In genomic region chr10:127033116-127033515, GRCh38 we compare ENCODE assay signal across 25 cellular contexts.
DNase-seq lines count a peak whose midpoint lies in the region; ATAC-seq, FAIRE-seq and TF ChIP-seq lines count a peak whose summit lies in the region.
"Had no signal": no experiment of that assay in that cellular context is flagged by ENCODE, and none has a peak within 500 bp of the region (broad histone marks: within the 10 kb centered on the region; RNA-seq: fewer than 3 reads in every experiment).

No MANE protein-coding gene starts in this region.

- H3K9me3 Mint-ChIP-seq in nephron progenitor cell: no peaks in the 10 kb centered on the region

- H4K20me1 ChIP-seq in HepG2 (ENCODE audit: insufficient read depth, low read length): no peaks in the 10 kb centered on the region

- H3K4me1 Mint-ChIP-seq in nephron progenitor cell: peaks cover 4% of the 10 kb centered on the region
- H3K4me1 Mint-ChIP-seq: B cell, CD14-positive monocyte had no signal

- H3K4me1 ChIP-seq in HepG2 (ENCODE audit: insufficient read depth, low read length) (peaks cover 25% of the 10 kb centered on the region), right lobe of liver (no peaks in the 10 kb centered on the region), psoas muscle (no peaks in the 10 kb centered on the region)

- in situ Hi-C loops in HepG2 (cut with HindIII; ENCODE audit: extremely low pct_ligation_motif_present, low pct_unique_long_range_greater_than_20kb): no loop called here

- H3K27ac Mint-ChIP-seq in nephron progenitor cell: peak overlapping the region; percentile 57
- H3K27ac Mint-ChIP-seq: B cell, CD14-positive monocyte had no signal

- H3K4me3 ChIP-seq in HepG2 (replicated peaks in 1 of 3; ENCODE audit: insufficient read depth in 1 of 3, low read depth in 2 of 3, low read length in 3 of 3): no peak overlapping the region
- H3K4me3 ChIP-seq in right lobe of liver: no peak overlapping the region
- no peak overlapping the region for H3K4me3 ChIP-seq in psoas muscle

- TSS peak; percentile 66 for BruUV-seq in HepG2 (replicated peaks; lab: Mats Ljungman, UMichigan)

- ATAC-seq in HepG2: peak; percentile 31; the same call in 2 of the 3 replicates
- ATAC-seq in right lobe of liver: no peak
- no peak for ATAC-seq in psoas muscle
- no peak for ATAC-seq in HG03139 (IDR thresholded peaks at IDR 0.05; ENCODE audit: unreplicated experiment)
- ATAC-seq: HCT116, Panc1 had no signal

- FAIRE-seq in HepG2 (lab: Jason Lieb, UNC): no peak
- FAIRE-seq: A204.1, GM18507, HTR-8/SVneo had no signal

- DNase-seq in HepG2 (ENCODE audit: low spot score) (no peak), right lobe of liver (no peak), epithelial cell of prostate (ENCODE audit: low read depth, low spot score) (no peak), nephron progenitor cell (no peak), psoas muscle (no peak), cerebellum (ENCODE audit: low spot score) (no peak)
- DNase-seq: GDM1; GOT3; IMR-90; NCI-H1105 treated with DMSO at 0.1 percent for 48 hours; NCI-H2081; NCI-H2171; NCI-H446; NCI-H69; NK-92 treated with Interleukin-12 subunit alpha and Interleukin-12 subunit beta, amount 100 ng/mL, for 24 hours; SIG-M5; SK-N-SH had no signal

- TF ChIP-seq CTCF in HepG2 (CRISPR knock-in tag; IDR thresholded peaks at IDR 0.05): no peak
- no peak for TF ChIP-seq CTCF in right lobe of liver (IDR thresholded peaks at IDR 0.05)
- TF ChIP-seq CTCF in nephron progenitor cell (IDR thresholded peaks at IDR 0.05): no peak
- no peak for TF ChIP-seq CTCF in psoas muscle (IDR thresholded peaks at IDR 0.05)

- H3K4me2 ChIP-seq in HepG2 (ENCODE audit: low read depth, low read length): peak overlapping the region; percentile 51; the same call in 1 of the 2 replicates
- H3K4me2 ChIP-seq: SK-N-SH had no signal

- TF ChIP-seq EP300 in HepG2 (IDR thresholded peaks at IDR 0.05; ENCODE audit: low read depth in 2 of 2, low read length in 2 of 2): no peak
- TF ChIP-seq EP300 in HepG2 (CRISPR knock-in tag; IDR thresholded peaks at IDR 0.05; ENCODE audit: borderline replicate concordance): no peak

- TF ChIP-seq POLR2A in HepG2 (IDR thresholded peaks at IDR 0.05; ENCODE audit: insufficient read depth in 1 of 2, low read depth in 2 of 2, low read length in 2 of 2) (no peak), right lobe of liver (IDR thresholded peaks at IDR 0.05) (no peak)

- CTCF ChIA-PET in HepG2 (lab: Yijun Ruan, JAX; ENCODE audit: low intra/inter-chr PET ratio, low total read pairs): no interaction called here

- H3K79me2 ChIP-seq in HepG2 (ENCODE audit: insufficient read depth, low read length): no peaks in the 10 kb centered on the region

- no peak for TF ChIP-seq RAD21 in HepG2 (CRISPR knock-in tag; IDR thresholded peaks at IDR 0.05)

- H3K27ac ChIP-seq in HepG2 (ENCODE audit: extremely low read length, insufficient read depth, low read length): peak overlapping the region; percentile 78
- no peak overlapping the region for H3K27ac ChIP-seq in right lobe of liver
- H3K27ac ChIP-seq in epithelial cell of prostate: peak overlapping the region; percentile 5
- no peak overlapping the region for H3K27ac ChIP-seq in psoas muscle

- H3K36me3 ChIP-seq in HepG2 (replicated peaks in 1 of 2; ENCODE audit: control insufficient read depth in 1 of 2, insufficient read depth in 2 of 2, low read length in 2 of 2): peaks cover 8 to 43% of the 10 kb centered on the region in 2 experiments; a peak in 3 of 5 replicates
- peaks cover 0 to 17% (median 0%) of the 10 kb centered on the region in 4 donors for H3K36me3 ChIP-seq in right lobe of liver
- H3K36me3 ChIP-seq in psoas muscle (ENCODE audit: insufficient read depth in 1 of 2, low read depth in 1 of 2): peaks cover 0 to 18% of the 10 kb centered on the region in 2 donors

- H2AFZ ChIP-seq in HepG2 (ENCODE audit: low read length): no peak overlapping the region

- H3K27me3 ChIP-seq in HepG2 (ENCODE audit: control insufficient read depth in 1 of 2, insufficient read depth in 2 of 2, low read length in 2 of 2): no peaks in the 10 kb centered on the region
- H3K27me3 ChIP-seq in right lobe of liver: no peaks in the 10 kb centered on the region
- H3K27me3 ChIP-seq in psoas muscle (ENCODE audit: insufficient read depth in 3 of 3, low read length in 2 of 3): no peaks in the 10 kb centered on the region

- no peaks in the 10 kb centered on the region for H3K27me3 Mint-ChIP-seq in nephron progenitor cell (ENCODE audit: low read depth, poor library complexity)
- H3K27me3 Mint-ChIP-seq: B cell had no signal

- H3K36me3 Mint-ChIP-seq in nephron progenitor cell (ENCODE audit: low read depth): peaks cover 53% of the 10 kb centered on the region
- H3K36me3 Mint-ChIP-seq: CD14-positive monocyte had no signal

- no peak overlapping the region for H3K4me3 Mint-ChIP-seq in nephron progenitor cell
- H3K4me3 Mint-ChIP-seq: B cell, CD14-positive monocyte had no signal

- H3K9ac ChIP-seq in HepG2 (ENCODE audit: insufficient read depth, low read depth, low read length): peak overlapping the region; percentile 42
- H3K9ac ChIP-seq: SK-N-SH had no signal

- H3K9me3 ChIP-seq in HepG2 (ENCODE audit: low read length) (no peaks in the 10 kb centered on the region), right lobe of liver (no peaks in the 10 kb centered on the region), psoas muscle (no peaks in the 10 kb centered on the region)
- H3K9me3 ChIP-seq: SK-N-SH had no signal

- intact Hi-C loops in HepG2 (cut with micrococcal nuclease; ENCODE audit: unreplicated experiment): no loop called here
- intact Hi-C loops in right lobe of liver (cut with DNase I): no loop called here
- intact Hi-C loops in psoas muscle (cut with DNase I): no loop called here

- POLR2A ChIA-PET in HepG2 (lab: Yijun Ruan, JAX): no interaction called here

- 95% methylated on average over 5 of the region's 5 CpGs for WGBS in HepG2 (ENCODE audit: low lambda C conversion rate)
- WGBS in right lobe of liver (ENCODE audit: insufficient coverage, low coverage, low lambda C conversion rate, missing lambda C conversion rate): 93% methylated on average over 5 of the region's 5 CpGs
- WGBS in psoas muscle, 3 donors: 66 to 84% (median 79%) methylated on average over 5 of the region's 5 CpGs

TF ChIP-seq in HepG2, 621 proteins besides CTCF, POLR2A, EP300 and RAD21:
- TF ChIP-seq ZNF232 (CRISPR knock-in tag; IDR thresholded peaks at IDR 0.05; ENCODE audit: borderline replicate concordance) (0 out of 2 replicates have a peak, but pooled peaks have one; percentile 30), ZNF703 (CRISPR knock-in tag; IDR thresholded peaks at IDR 0.05; ENCODE audit: borderline replicate concordance) (no peak), ZBTB4 (CRISPR knock-in tag; IDR thresholded peaks at IDR 0.05; ENCODE audit: borderline replicate concordance) (0 out of 2 replicates have a peak, but pooled peaks have one; percentile 17)

Comparison
In these comparisons a context has a peak if more than half of its experiments do, and no peak if none do; other contexts are left out.
1. H3K27ac ChIP-seq: peak in HepG2 (single experiment) and epithelial cell of prostate (single experiment); none in right lobe of liver (0 of 3) and psoas muscle (single experiment).